ENCODE assay signal across 8 cellular contexts in genomic region chr3:52062499-52062898, GRCh38. TPM values are rescaled to one million over a fixed set of nuclear protein-coding genes. Genes with fewer than 3 reads are reported as not detected.
DNase-seq lines count a peak whose midpoint lies in the region; ATAC-seq and TF ChIP-seq lines count a peak whose summit lies in the region.

No MANE protein-coding gene starts in this region.

- TF ChIP-seq CTCF in GM10248 (IDR thresholded peaks at IDR 0.05; ENCODE audit: control extremely low read depth, extremely low read depth, low read depth, missing control alignments): no peak
- no peak for TF ChIP-seq CTCF in mucosa of descending colon (IDR thresholded peaks at IDR 0.05)

- CTCF ChIA-PET in GM10248 (lab: Yijun Ruan, JAX): interaction anchor here (1.6 to 12.7 kb wide), 4 partner anchors 10 to 121 kb away, joined by 4 to 123 read pairs (median 10); partner anchors contain the start of gene RRP9

- peak; percentile 12 for ATAC-seq in mucosa of descending colon
- ATAC-seq in GM19455 (IDR thresholded peaks at IDR 0.05; ENCODE audit: unreplicated experiment): no peak

- intact Hi-C loops in mucosa of descending colon (cut with DNase I, micrococcal nuclease): no loop called here

- POLR2A ChIA-PET in GM10248 (lab: Yijun Ruan, JAX): no interaction called here

- H3K4me3 ChIP-seq in mucosa of descending colon: no peak overlapping the region

- DNase-seq in GM10248 (ENCODE audit: extremely low spot score) (peak; percentile 69), HT-29 (ENCODE audit: low spot score) (peak; percentile 45), astrocyte of the hippocampus (ENCODE audit: low read depth, low spot score) (peak; percentile 82), mucosa of descending colon (no peak), NCI-H526 (lab: John Stamatoyannopoulos, UW) (no peak), Kasumi-1 (lab: John Stamatoyannopoulos, UW) (no peak)
- no peak for DNase-seq in activated naive CD4-positive, alpha-beta T cell (lab: John Stamatoyannopoulos, UW)

- H3K36me3 ChIP-seq in mucosa of descending colon (ENCODE audit: low read depth): no peaks in the 10 kb centered on the region

- no peaks in the 10 kb centered on the region for H3K9me3 ChIP-seq in mucosa of descending colon

- H3K4me1 ChIP-seq in mucosa of descending colon (ENCODE audit: low read depth): peaks cover 14% of the 10 kb centered on the region

RNA-seq across cellular contexts. Expression of gene DUSP7, which starts 6.1 kb away (rescaled TPM):
- 15.7 and 18.5 TPM in 2 replicates for total RNA-seq in HT-29 (2014; rRNA removed; shearing (Covaris generic))
- 10 to 100 TPM in 1 of 3 donors, 1 to 10 TPM in 2; 6.9 to 12.3 (median 8.0) TPM for total RNA-seq in mucosa of descending colon

Comparison
In these comparisons a context has a peak if more than half of its experiments do, and no peak if none do; other contexts are left out.
1. DNase-seq: peak in GM10248 (single experiment), HT-29 (single experiment) and astrocyte of the hippocampus (single experiment); none in mucosa of descending colon (0 of 3), NCI-H526 (0 of 2), activated naive CD4-positive, alpha-beta T cell (0 of 4) and Kasumi-1 (0 of 2).